Comparison of ENCODE assay signal across 21 cellular contexts in the genomic region with DNA sequence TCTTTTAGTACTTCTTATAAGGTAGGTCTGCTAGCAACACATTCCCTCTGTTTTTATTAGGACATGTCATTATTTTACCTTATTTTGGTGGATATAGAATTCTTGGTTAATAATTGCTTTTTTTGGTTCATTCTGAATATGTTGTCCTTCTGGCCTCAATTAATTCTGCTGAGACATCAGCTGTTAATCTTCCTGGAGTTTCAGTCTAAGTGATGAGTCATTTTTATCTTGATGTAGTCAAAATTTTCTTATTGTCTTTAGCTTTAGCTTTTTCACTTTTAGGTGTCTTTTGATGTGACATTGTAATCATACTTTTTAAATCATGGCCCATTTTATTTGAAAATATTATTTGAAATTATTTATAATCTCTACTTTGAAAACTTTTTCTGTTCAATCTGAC.
"Had no signal": no experiment of that assay in that cellular context is flagged by ENCODE, and none has a peak within 500 bp of the region (broad histone marks: within the 10 kb centered on the region; RNA-seq: fewer than 3 reads in every experiment).

No MANE protein-coding gene starts in this region.

- H3K36me3 ChIP-seq: colonic mucosa, lower lobe of right lung, suprapubic skin had no signal

- DNase-seq: activated naive CD4-positive, alpha-beta T cell; activated T-cell treated with anti-CD3 and anti-CD28 coated beads, Interleukin-2, amount 50 U/mL, for 24 hours; colonic mucosa; glutamatergic neuron; immature natural killer cell; lower lobe of right lung; mesendoderm; mucosa of descending colon; nephron progenitor cell; nucleus accumbens; right cardiac atrium; T-helper 9 cell; transverse colon had no signal

- H3K27ac ChIP-seq: colonic mucosa, hepatocyte, lower lobe of right lung, parathyroid adenoma, suprapubic skin, transverse colon had no signal

- H3K79me2 ChIP-seq: hepatocyte, parathyroid adenoma had no signal

- H3K9me3 ChIP-seq: colonic mucosa, lower lobe of right lung, mucosa of descending colon, transverse colon had no signal

- H3K9ac ChIP-seq: parathyroid adenoma had no signal

- H3K4me1 ChIP-seq: colonic mucosa, lower lobe of right lung, parathyroid adenoma, suprapubic skin, transverse colon had no signal

- H3K4me3 ChIP-seq: colonic mucosa, hepatocyte, lower lobe of right lung, mucosa of descending colon, suprapubic skin, transverse colon had no signal

- H3K27me3 ChIP-seq: colonic mucosa, hepatocyte, suprapubic skin, transverse colon had no signal

- ATAC-seq: left lobe of liver, lower lobe of right lung, mucosa of descending colon, right cardiac atrium, WTC11 had no signal

- FAIRE-seq: astrocyte, frontal cortex, urothelium cell line had no signal

- H2AFZ ChIP-seq: hepatocyte, parathyroid adenoma had no signal

- H3K4me2 ChIP-seq: hepatocyte had no signal
